ENCODE assay signal across 15 cellular contexts in the genomic region with DNA sequence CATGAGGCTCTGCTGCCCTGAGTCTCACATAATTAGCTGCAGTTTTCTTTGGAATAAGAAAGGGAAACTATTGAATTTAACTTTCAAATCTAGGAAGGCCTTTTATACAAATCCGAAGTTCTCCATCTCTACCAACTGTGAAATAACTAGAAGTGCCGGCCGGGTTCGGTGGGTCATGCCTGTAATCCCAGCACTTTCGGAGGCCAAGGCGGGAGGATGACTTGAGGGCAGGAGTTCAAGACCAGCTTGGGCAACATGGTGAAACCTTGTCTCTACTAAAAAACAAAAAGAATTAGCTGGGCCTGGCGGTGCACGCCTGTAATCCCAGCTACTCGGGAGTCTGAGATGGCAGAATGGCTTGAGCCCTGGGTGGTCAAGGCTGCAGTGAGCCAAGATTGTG. TPM values are rescaled to one million over a fixed set of nuclear protein-coding genes. Genes with fewer than 3 reads are reported as not detected.
DNase-seq lines count a peak whose midpoint lies in the region; ATAC-seq and TF ChIP-seq lines count a peak whose summit lies in the region.
"Had no signal": no experiment of that assay in that cellular context is flagged by ENCODE, and none has a peak within 500 bp of the region (broad histone marks: within the 10 kb centered on the region; RNA-seq: fewer than 3 reads in every experiment).

No MANE protein-coding gene starts in this region.

- H3K36me3 ChIP-seq in MM.1S (replicated peaks; ENCODE audit: insufficient read depth, low read length), result no peaks in the 10 kb centered on the region
- no peaks in the 10 kb centered on the region for H3K36me3 ChIP-seq in gastroesophageal sphincter
- no peaks in the 10 kb centered on the region for H3K36me3 ChIP-seq in tibial artery
- no peaks in the 10 kb centered on the region for H3K36me3 ChIP-seq in SK-N-SH (replicated peaks in 1 of 2; ENCODE audit: control insufficient read depth in 1 of 2, insufficient read depth in 2 of 2, low read length in 1 of 2)
- H3K36me3 ChIP-seq: BE2C, HAP-1 had no signal

- H3F3A ChIP-seq in MM.1S (ENCODE audit: insufficient read depth, low read length) (peaks cover 12% of the 10 kb centered on the region), SK-N-SH (replicated peaks; ENCODE audit: insufficient read depth) (no peaks in the 10 kb centered on the region)

- H3K4me3 ChIP-seq in MM.1S (ENCODE audit: low read length), result peak overlapping the region; percentile 5; the same call in 1 of the 2 replicates
- no peak overlapping the region for H3K4me3 ChIP-seq in gastroesophageal sphincter
- H3K4me3 ChIP-seq in tibial artery, result no peak overlapping the region
- no peak overlapping the region for H3K4me3 ChIP-seq in SK-N-SH (ENCODE audit: low read depth in 2 of 2, low read length in 1 of 2)
- H3K4me3 ChIP-seq: GM23248, HAP-1 had no signal

- peak overlapping the region; percentile 74 for H3K27ac ChIP-seq in MM.1S (ENCODE audit: low read length)
- 0 out of 2 replicates have a peak overlapping the region, but pooled peaks have one; percentile 16 for H3K27ac ChIP-seq in RWPE1
- peak overlapping the region in 3 of 4 donors; percentile 18 to 31 (median 29) for H3K27ac ChIP-seq in gastroesophageal sphincter
- H3K27ac ChIP-seq in tibial artery, result peak overlapping the region; percentile 61 to 69
- no peak overlapping the region for H3K27ac ChIP-seq in SK-N-SH (ENCODE audit: low read depth in 2 of 2, low read length in 1 of 2)
- H3K27ac ChIP-seq: C4-2B, GM23248, HL-60 had no signal

- 90% methylated on average over 5 of the region's 9 CpGs; no CpG with 5 or more reads in 1 of the 2 donors for WGBS in gastroesophageal sphincter (ENCODE audit: low coverage in 1 of 2), 2 donors
- 23% methylated on average over 9 of the region's 9 CpGs for whole genome bisulfite sequencing in SK-N-SH (ENCODE audit: low lambda C conversion rate)

- peaks cover 14% of the 10 kb centered on the region for H3K4me1 ChIP-seq in MM.1S (ENCODE audit: low read length)
- H3K4me1 ChIP-seq in gastroesophageal sphincter, result peaks cover 6 to 53% (median 20%) of the 10 kb centered on the region in 3 donors
- peaks cover 0 to 85% (median 30%) of the 10 kb centered on the region in 4 donors for H3K4me1 ChIP-seq in tibial artery
- H3K4me1 ChIP-seq in SK-N-SH (ENCODE audit: control insufficient read depth in 1 of 2, insufficient read depth in 2 of 2, low read depth in 1 of 2, low read length in 1 of 2), result no peaks in the 10 kb centered on the region
- H3K4me1 ChIP-seq: BE2C, Caco-2, HAP-1 had no signal

- H3K79me2 ChIP-seq in MM.1S (ENCODE audit: low read length) (no peaks in the 10 kb centered on the region), SK-N-SH (ENCODE audit: insufficient read depth) (no peaks in the 10 kb centered on the region)

- ATAC-seq in gastroesophageal sphincter, result no peak
- no peak for ATAC-seq in HG02763 (IDR thresholded peaks at IDR 0.05; ENCODE audit: unreplicated experiment)

- TF ChIP-seq RAD21 in SK-N-SH (IDR thresholded peaks at IDR 0.05; ENCODE audit: low read length), result no peak

- H3K9me3 ChIP-seq in MM.1S (replicated peaks; ENCODE audit: insufficient read depth, low read length) (no peaks in the 10 kb centered on the region), gastroesophageal sphincter (no peaks in the 10 kb centered on the region), tibial artery (no peaks in the 10 kb centered on the region), SK-N-SH (no peaks in the 10 kb centered on the region)
- H3K9me3 ChIP-seq: BE2C, Caco-2, HAP-1 had no signal

- no peaks in the 10 kb centered on the region for H4K20me1 ChIP-seq in MM.1S (ENCODE audit: insufficient read depth, low read length)
- H4K20me1 ChIP-seq in SK-N-SH (ENCODE audit: insufficient read depth), result no peaks in the 10 kb centered on the region

- TF ChIP-seq CTCF in MM.1S (IDR thresholded peaks at IDR 0.05; ENCODE audit: low read length) (no peak), RWPE1 (conservative IDR thresholded peaks at IDR 0.05; ENCODE audit: low read depth) (no peak), gastroesophageal sphincter (IDR thresholded peaks at IDR 0.05) (no peak), tibial artery (IDR thresholded peaks at IDR 0.05) (no peak), SK-N-SH (IDR thresholded peaks at IDR 0.05) (no peak)

- TF ChIP-seq EP300 in gastroesophageal sphincter (IDR thresholded peaks at IDR 0.05) (no peak), SK-N-SH (IDR thresholded peaks at IDR 0.05; ENCODE audit: borderline replicate concordance in 1 of 2, low read depth in 1 of 2, low read length in 1 of 2) (no peak)

- H3K27me3 ChIP-seq in MM.1S (replicated peaks; ENCODE audit: insufficient read depth, low read length) (no peaks in the 10 kb centered on the region), gastroesophageal sphincter (no peaks in the 10 kb centered on the region), tibial artery (no peaks in the 10 kb centered on the region), SK-N-SH (ENCODE audit: insufficient read depth) (peaks cover 6% of the 10 kb centered on the region; the same call in 1 of the 2 replicates)

- H2AFZ ChIP-seq in MM.1S (ENCODE audit: low read length), result no peak overlapping the region
- H2AFZ ChIP-seq in SK-N-SH (ENCODE audit: low read depth), result no peak overlapping the region
- H2AFZ ChIP-seq: GM23248 had no signal

- TF ChIP-seq POLR2A in gastroesophageal sphincter (IDR thresholded peaks at IDR 0.05), result no peak

- POLR2A ChIA-PET in RWPE1 (lab: Yijun Ruan, JAX; ENCODE audit: low non-redundant PET) (no interaction called here), SK-N-SH (lab: Yijun Ruan, JAX) (no interaction called here)

- H3K4me2 ChIP-seq in MM.1S (ENCODE audit: low read depth, low read length) (peak overlapping the region; percentile 35), SK-N-SH (no peak overlapping the region)

- DNase-seq in MM.1S, result no peak
- DNase-seq in RWPE1 (ENCODE audit: low spot score), result no peak
- DNase-seq in tibial artery, result no peak
- DNase-seq in OCI-M2 (lab: John Stamatoyannopoulos, UW; ENCODE audit: unreplicated experiment), result no peak
- no peak for DNase-seq in SK-N-SH
- DNase-seq: ACHN; BE2C; Caco-2; CD4-positive, alpha-beta T cell; GM23248 had no signal

- intact Hi-C loops in tibial artery (cut with DNase I; ENCODE audit: low total_unique reads), result no loop called here

- CTCF ChIA-PET in RWPE1 (lab: Yijun Ruan, JAX), result interaction anchor here (0.5 kb wide), 1 partner anchor 59 kb away, joined by 4 read pairs; no protein-coding TSS in a partner anchor
- CTCF ChIA-PET in SK-N-SH (lab: Yijun Ruan, JAX), result no interaction called here

- H3K9me2 ChIP-seq in MM.1S (replicated peaks; ENCODE audit: insufficient read depth, low read length), result no peaks in the 10 kb centered on the region
- no peaks in the 10 kb centered on the region for H3K9me2 ChIP-seq in SK-N-SH

- H3K9ac ChIP-seq in MM.1S (ENCODE audit: low read length), result peak overlapping the region; percentile 12; the same call in 1 of the 2 replicates
- no peak overlapping the region for H3K9ac ChIP-seq in SK-N-SH
- H3K9ac ChIP-seq: GM23248 had no signal

TF ChIP-seq in SK-N-SH, 30 proteins besides CTCF, POLR2A, EP300 and RAD21:
- no peak for TF ChIP-seq EZH2phosphoT487 (IDR thresholded peaks at IDR 0.05; ENCODE audit: borderline replicate concordance, low read depth)

RNA-seq across cellular contexts. Expression of a gene that starts 43.6 kb away (rescaled TPM):
- total RNA-seq in gastroesophageal sphincter, result 100 to 1,000 TPM in 2 of 4 donors, 10 to 100 TPM in 2; 20.3 to 136 (median 80.1) TPM
- 4.0 and 16.7 TPM in 2 replicates for polyA plus RNA-seq in SK-N-SH (2012; rRNA removed)
- 8.2 and 14.9 TPM in 2 replicates for polyA plus RNA-seq in SK-N-SH (2012; cell fraction: cytosol; rRNA removed)
- 12.8 and 14.7 TPM in 2 replicates for polyA plus RNA-seq in SK-N-SH (2012; cell fraction: nucleus; rRNA removed)
- total RNA-seq: Caco-2; CD4-positive, alpha-beta T cell had no signal

Comparison
In these comparisons a context has a peak if more than half of its experiments do, and no peak if none do; other contexts are left out.
1. H3K27ac ChIP-seq: peak in MM.1S (single experiment), RWPE1 (single experiment), gastroesophageal sphincter (3 of 4) and tibial artery (2 of 2); none in SK-N-SH (0 of 2).